9 cellular contexts compared by ENCODE assay signal in genomic region chr19:49498475-49498874, GRCh38. TPM values are rescaled to one million over a fixed set of nuclear protein-coding genes. Genes with fewer than 3 reads are reported as not detected.
DNase-seq lines count a peak whose midpoint lies in the region; ATAC-seq and TF ChIP-seq lines count a peak whose summit lies in the region.
"Had no signal": no experiment of that assay in that cellular context is flagged by ENCODE, and none has a peak within 500 bp of the region (broad histone marks: within the 10 kb centered on the region; RNA-seq: fewer than 3 reads in every experiment).

No MANE protein-coding gene starts in this region.

- ATAC-seq in Panc1 (no peak), HG03159 (IDR thresholded peaks at IDR 0.05; ENCODE audit: unreplicated experiment) (no peak), upper lobe of left lung (ENCODE audit: low FRiP score in 2 of 2) (no peak)
- ATAC-seq in stimulated activated memory B cell treated with anti-CD40 and anti-IgM and Interleukin-4, amounts not matched to agents 10 μg/mL and 1 μg/mL and 100 μg/mL, for 72 hours: no peak
- ATAC-seq: activated CD4-positive, CD25-positive, alpha-beta regulatory T cell treated with anti-CD3 and anti-CD28 coated beads, Interleukin-2, amount 50 U/mL, for 24 hours had no signal

- BruUV-seq in Panc1 (replicated peaks; lab: Mats Ljungman, UMichigan): no TSS peak

- DNase-seq in activated naive CD4-positive, alpha-beta T cell treated with anti-CD3 and anti-CD28 coated beads, Interleukin-2, amount 10 ng/mL, durations not matched to agents 7 days and 5 days: no peak
- no peak for DNase-seq in activated naive CD4-positive, alpha-beta T cell (lab: John Stamatoyannopoulos, UW)
- DNase-seq in Panc1 (ENCODE audit: low read depth, low spot score) (no peak), fibroblast of lung (ENCODE audit: low read depth in 2 of 2) (no peak), transverse colon (no peak), upper lobe of left lung (no peak)

- in situ Hi-C loops in Panc1 (cut with HindIII; ENCODE audit: low pct_unique_long_range_greater_than_20kb, low sequenced_read_pairs) (no loop called here), transverse colon (cut with MboI; ENCODE audit: low pct_ligation_motif_present in 1 of 4, low pct_unique_long_range_greater_than_20kb in 1 of 4, low sequenced_read_pairs in 3 of 4) (loop anchor here in 1 of 4 donors (25.0 kb wide), 1 partner anchor 364 kb away; the partner anchor contains the start of genes PNKP and PTOV1)

- TF ChIP-seq CTCF in Panc1 (IDR thresholded peaks at IDR 0.05) (no peak), fibroblast of lung (conservative IDR thresholded peaks at IDR 0.05 in 1 of 2, IDR thresholded peaks at IDR 0.05 in 1 of 2; ENCODE audit: low read depth in 1 of 2, low read length in 2 of 2) (no peak), transverse colon (IDR thresholded peaks at IDR 0.05) (no peak), upper lobe of left lung (IDR thresholded peaks at IDR 0.05) (no peak)

- H3K4me1 Mint-ChIP-seq in activated naive CD4-positive, alpha-beta T cell treated with anti-CD3 and anti-CD28 coated beads, Interleukin-2, amount 10 ng/mL, durations not matched to agents 7 days and 5 days: peaks cover 59% of the 10 kb centered on the region
- peaks cover 63% of the 10 kb centered on the region for H3K4me1 Mint-ChIP-seq in stimulated activated memory B cell treated with anti-CD40 and anti-IgM and Interleukin-4, amounts not matched to agents 10 μg/mL and 1 μg/mL and 100 μg/mL, for 72 hours

- H3K36me3 Mint-ChIP-seq in activated naive CD4-positive, alpha-beta T cell treated with anti-CD3 and anti-CD28 coated beads, Interleukin-2, amount 10 ng/mL, durations not matched to agents 7 days and 5 days: peaks cover 44% of the 10 kb centered on the region
- H3K36me3 Mint-ChIP-seq in stimulated activated memory B cell treated with anti-CD40 and anti-IgM and Interleukin-4, amounts not matched to agents 10 μg/mL and 1 μg/mL and 100 μg/mL, for 72 hours: peaks cover 44% of the 10 kb centered on the region

- H3K27ac ChIP-seq in Panc1 (ENCODE audit: low read length) (no peak overlapping the region), fibroblast of lung (ENCODE audit: insufficient read depth, low read length) (no peak overlapping the region), transverse colon (peak overlapping the region in 2 of 4 donors; percentile 9 to 83), upper lobe of left lung (peak overlapping the region in 2 of 4 donors; percentile 84 to 94)

- no peak overlapping the region for H3K9ac ChIP-seq in fibroblast of lung (ENCODE audit: insufficient read depth, low read length)

- 73% methylated on average over 7 of the region's 7 CpGs; no CpG with 5 or more reads in 1 of the 2 donors for WGBS in transverse colon (ENCODE audit: low coverage in 1 of 2), 2 donors
- 81 to 83% methylated on average over 6 to 7 of the region's 7 CpGs for WGBS in upper lobe of left lung, 2 donors

- TF ChIP-seq EP300 in transverse colon (IDR thresholded peaks at IDR 0.05; ENCODE audit: low read depth) (no peak), upper lobe of left lung (IDR thresholded peaks at IDR 0.05) (no peak)

- POLR2A ChIA-PET in Panc1 (lab: Charles Lee): no interaction called here

- H2AFZ ChIP-seq in fibroblast of lung (ENCODE audit: low read length): no peak overlapping the region

- peaks cover 28% of the 10 kb centered on the region for H3K79me2 ChIP-seq in fibroblast of lung (ENCODE audit: control insufficient read depth, insufficient read depth, low read length)

- peaks cover 19% of the 10 kb centered on the region for H3K36me3 ChIP-seq in Panc1 (ENCODE audit: control insufficient read depth, insufficient read depth, low read length)
- peaks cover 26% of the 10 kb centered on the region for H3K36me3 ChIP-seq in fibroblast of lung (ENCODE audit: control insufficient read depth, insufficient read depth, low read length)
- peaks cover 0 to 23% (median 6%) of the 10 kb centered on the region in 4 donors for H3K36me3 ChIP-seq in transverse colon
- peaks cover 15 to 31% (median 30%) of the 10 kb centered on the region in 4 donors for H3K36me3 ChIP-seq in upper lobe of left lung

- no peaks in the 10 kb centered on the region for H3K9me3 ChIP-seq in Panc1 (ENCODE audit: control insufficient read depth, insufficient read depth, low read depth, low read length)
- no peaks in the 10 kb centered on the region for H3K9me3 ChIP-seq in fibroblast of lung (ENCODE audit: control insufficient read depth, insufficient read depth, low read depth, low read length)
- H3K9me3 ChIP-seq in transverse colon: no peaks in the 10 kb centered on the region
- no peaks in the 10 kb centered on the region for H3K9me3 ChIP-seq in upper lobe of left lung

- intact Hi-C loops in Panc1 (cut with micrococcal nuclease; ENCODE audit: unreplicated experiment): no loop called here
- intact Hi-C loops in transverse colon (cut with DNase I; ENCODE audit: low total_unique reads): no loop called here

- no peak for TF ChIP-seq POLR2A in transverse colon (IDR thresholded peaks at IDR 0.05)
- TF ChIP-seq POLR2A in upper lobe of left lung (IDR thresholded peaks at IDR 0.05): no peak

- peaks cover 3% of the 10 kb centered on the region for H3K27me3 Mint-ChIP-seq in activated naive CD4-positive, alpha-beta T cell treated with anti-CD3 and anti-CD28 coated beads, Interleukin-2, amount 10 ng/mL, durations not matched to agents 7 days and 5 days
- no peaks in the 10 kb centered on the region for H3K27me3 Mint-ChIP-seq in stimulated activated memory B cell treated with anti-CD40 and anti-IgM and Interleukin-4, amounts not matched to agents 10 μg/mL and 1 μg/mL and 100 μg/mL, for 72 hours

- CTCF ChIA-PET in activated naive CD4-positive, alpha-beta T cell treated with anti-CD3 and anti-CD28 coated beads, Interleukin-2, amount 10 ng/mL, durations not matched to agents 7 days and 5 days (lab: Charles Lee): interaction anchor here (0.8 to 2.8 kb wide), 6 partner anchors 13 to 72 kb away, joined by 3 to 7 read pairs (median 4); partner anchors contain the start of gene FLT3LG
- CTCF ChIA-PET in Panc1 (lab: Charles Lee): no interaction called here

- peak overlapping the region; percentile 100 for H3K4me3 Mint-ChIP-seq in activated naive CD4-positive, alpha-beta T cell treated with anti-CD3 and anti-CD28 coated beads, Interleukin-2, amount 10 ng/mL, durations not matched to agents 7 days and 5 days
- H3K4me3 Mint-ChIP-seq in stimulated activated memory B cell treated with anti-CD40 and anti-IgM and Interleukin-4, amounts not matched to agents 10 μg/mL and 1 μg/mL and 100 μg/mL, for 72 hours: peak overlapping the region; percentile 91

- H3K9me3 Mint-ChIP-seq in activated naive CD4-positive, alpha-beta T cell treated with anti-CD3 and anti-CD28 coated beads, Interleukin-2, amount 10 ng/mL, durations not matched to agents 7 days and 5 days: no peaks in the 10 kb centered on the region
- no peaks in the 10 kb centered on the region for H3K9me3 Mint-ChIP-seq in stimulated activated memory B cell treated with anti-CD40 and anti-IgM and Interleukin-4, amounts not matched to agents 10 μg/mL and 1 μg/mL and 100 μg/mL, for 72 hours

- H3K4me1 ChIP-seq in Panc1 (ENCODE audit: control insufficient read depth, insufficient read depth, low read length) (peaks cover 17% of the 10 kb centered on the region), fibroblast of lung (ENCODE audit: control insufficient read depth, extremely low read depth, insufficient read depth, low read length) (peaks cover 9% of the 10 kb centered on the region), transverse colon (peaks cover 18 to 47% (median 34%) of the 10 kb centered on the region in 4 donors), upper lobe of left lung (peaks cover 41 to 56% (median 53%) of the 10 kb centered on the region in 4 donors)

- peak overlapping the region; percentile 19 for H3K4me2 ChIP-seq in fibroblast of lung (ENCODE audit: extremely low read depth, insufficient read depth, low read length)

- H3K4me3 ChIP-seq in Panc1 (ENCODE audit: low read depth in 2 of 2, low read length in 2 of 2) (peak overlapping the region; percentile 1 to 14; a peak in 2 of 4 replicates), fibroblast of lung (replicated peaks in 1 of 4; ENCODE audit: control extremely low read depth in 1 of 4, insufficient read depth in 1 of 4, low read depth in 3 of 4, low read length in 4 of 4) (no peak overlapping the region), transverse colon (no peak overlapping the region), upper lobe of left lung (peak overlapping the region in 1 of 4 donors; percentile 96)

- peak overlapping the region; percentile 99 for H3K27ac Mint-ChIP-seq in activated naive CD4-positive, alpha-beta T cell treated with anti-CD3 and anti-CD28 coated beads, Interleukin-2, amount 10 ng/mL, durations not matched to agents 7 days and 5 days
- peak overlapping the region; percentile 98 for H3K27ac Mint-ChIP-seq in stimulated activated memory B cell treated with anti-CD40 and anti-IgM and Interleukin-4, amounts not matched to agents 10 μg/mL and 1 μg/mL and 100 μg/mL, for 72 hours

- no peaks in the 10 kb centered on the region for H4K20me1 ChIP-seq in fibroblast of lung (ENCODE audit: control insufficient read depth, extremely low read depth, insufficient read depth, low read length)

- no peaks in the 10 kb centered on the region for H3K27me3 ChIP-seq in Panc1 (ENCODE audit: control insufficient read depth, insufficient read depth, low read length)
- no peaks in the 10 kb centered on the region for H3K27me3 ChIP-seq in fibroblast of lung (ENCODE audit: control insufficient read depth, insufficient read depth, low read length)
- H3K27me3 ChIP-seq in transverse colon: no peaks in the 10 kb centered on the region
- no peaks in the 10 kb centered on the region for H3K27me3 ChIP-seq in upper lobe of left lung

RNA-seq across cellular contexts. Expression of gene RPS11, which starts 2.2 kb away (rescaled TPM):
- total RNA-seq in Panc1 (2021; ENCODE audit: unreplicated experiment): 956 TPM
- polyA plus RNA-seq in Panc1 (2012; ENCODE audit: insufficient read length): 2,025 TPM
- total RNA-seq in fibroblast of lung: 2,501 and 4,026 TPM in 2 replicates
- polyA plus RNA-seq in fibroblast of lung: 3,448 and 3,634 TPM in 2 replicates
- 2,802 and 3,250 TPM in 2 replicates for polyA plus RNA-seq in fibroblast of lung (2012)
- polyA minus RNA-seq in fibroblast of lung (ENCODE audit: low replicate concordance): 1,573 and 1,579 TPM in 2 replicates
- total RNA-seq in transverse colon: 1,000 to 10,000 TPM; 1,601 to 4,774 (median 2,823) TPM
- 1,000 to 10,000 TPM; 1,447 to 3,855 (median 1,708) TPM for total RNA-seq in upper lobe of left lung

RNA-seq across cellular contexts. Expression of gene RPL13A, which starts 11.1 kb away (rescaled TPM):
- total RNA-seq in Panc1 (2021; ENCODE audit: unreplicated experiment) (1,196 TPM), fibroblast of lung (3,385 and 5,250 TPM in 2 replicates), transverse colon (1,000 to 10,000 TPM; 1,219 to 2,956 (median 2,884) TPM), upper lobe of left lung (1,000 to 10,000 TPM in 4 of 6 donors, 100 to 1,000 TPM in 2; 974 to 2,595 (median 1,696) TPM)
- 1,501 TPM for polyA plus RNA-seq in Panc1 (2012; ENCODE audit: insufficient read length)
- polyA plus RNA-seq in fibroblast of lung: 1,345 and 1,418 TPM in 2 replicates
- polyA plus RNA-seq in fibroblast of lung (2012): 3,489 and 4,000 TPM in 2 replicates
- polyA minus RNA-seq in fibroblast of lung (ENCODE audit: low replicate concordance): 3,123 and 3,213 TPM in 2 replicates

RNA-seq across cellular contexts. Expression of gene FCGRT, which starts 14.0 kb away (rescaled TPM):
- total RNA-seq in Panc1 (2021; ENCODE audit: unreplicated experiment): 16.7 TPM
- polyA plus RNA-seq in Panc1 (2012; ENCODE audit: insufficient read length): 39.5 TPM
- 59.0 and 90.1 TPM in 2 replicates for total RNA-seq in fibroblast of lung
- polyA plus RNA-seq in fibroblast of lung: 30.9 and 31.4 TPM in 2 replicates
- 65.9 and 69.0 TPM in 2 replicates for polyA plus RNA-seq in fibroblast of lung (2012)
- 33.5 and 47.4 TPM in 2 replicates for polyA minus RNA-seq in fibroblast of lung (ENCODE audit: low replicate concordance)
- 100 to 1,000 TPM; 425 to 562 (median 519) TPM for total RNA-seq in transverse colon
- total RNA-seq in upper lobe of left lung: 100 to 1,000 TPM; 175 to 466 (median 328) TPM

RNA-seq across cellular contexts. Expression of gene FLT3LG, which starts 24.5 kb away (rescaled TPM):
- total RNA-seq in Panc1 (2021; ENCODE audit: unreplicated experiment) (1.5 TPM), fibroblast of lung (3.3 and 4.5 TPM in 2 replicates), transverse colon (1 to 10 TPM in 2 of 4 donors, under 1 TPM in 1, not detected in 1; 1.00 to 4.0 (median 3.2) TPM), upper lobe of left lung (10 to 100 TPM in 3 of 6 donors, 1 to 10 TPM in 3; 4.3 to 19.9 (median 9.9) TPM)
- 2.9 TPM for polyA plus RNA-seq in Panc1 (2012; ENCODE audit: insufficient read length)
- polyA plus RNA-seq in fibroblast of lung: 4.3 and 4.4 TPM in 2 replicates
- polyA plus RNA-seq in fibroblast of lung (2012): 20.5 and 20.8 TPM in 2 replicates
- polyA minus RNA-seq in fibroblast of lung (ENCODE audit: low replicate concordance): 7.2 and 15.7 TPM in 2 replicates

RNA-seq across cellular contexts. Expression of gene RCN3, which starts 29.3 kb away (rescaled TPM):
- total RNA-seq in Panc1 (2021; ENCODE audit: unreplicated experiment) (3.0 TPM), fibroblast of lung (87.8 and 162 TPM in 2 replicates), transverse colon (100 to 1,000 TPM in 1 of 4 donors, 10 to 100 TPM in 3; 26.2 to 119 (median 57.4) TPM), upper lobe of left lung (10 to 100 TPM in 5 of 6 donors, 1 to 10 TPM in 1; 5.9 to 82.8 (median 26.6) TPM)
- polyA plus RNA-seq in Panc1 (2012; ENCODE audit: insufficient read length): 16.3 TPM
- polyA plus RNA-seq in fibroblast of lung: 18.8 and 19.8 TPM in 2 replicates
- polyA plus RNA-seq in fibroblast of lung (2012): 132 and 137 TPM in 2 replicates
- 29.8 and 42.2 TPM in 2 replicates for polyA minus RNA-seq in fibroblast of lung (ENCODE audit: low replicate concordance)

Comparison
In these comparisons a context has a peak if more than half of its experiments do, and no peak if none do; other contexts are left out.
1. H3K4me3 ChIP-seq: peak in Panc1 (2 of 2); none in fibroblast of lung (0 of 4) and transverse colon (0 of 4).